ENCODE assay signal across 11 cellular contexts in the genomic region with DNA sequence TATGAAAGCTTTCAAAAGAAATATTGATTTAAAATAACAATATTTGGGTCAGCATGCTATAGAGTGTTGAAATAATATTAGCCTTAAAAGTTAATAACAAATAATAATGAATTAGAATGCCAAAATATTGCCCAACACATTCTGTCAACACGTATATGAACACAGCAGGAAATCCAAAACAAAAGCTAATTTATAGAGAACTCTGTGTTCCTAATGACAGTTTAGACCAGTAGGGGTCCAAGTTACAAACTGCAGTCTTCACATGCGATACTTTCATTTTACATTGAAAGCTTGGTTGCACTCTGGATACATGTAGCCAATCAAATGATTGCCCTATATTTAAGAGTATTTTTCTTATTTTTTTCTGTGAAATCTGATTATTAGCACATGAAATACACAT.
DNase-seq lines count a peak whose midpoint lies in the region; ATAC-seq and TF ChIP-seq lines count a peak whose summit lies in the region.
"Had no signal": no experiment of that assay in that cellular context is flagged by ENCODE, and none has a peak within 500 bp of the region (broad histone marks: within the 10 kb centered on the region; RNA-seq: fewer than 3 reads in every experiment).

No MANE protein-coding gene starts in this region.

- H3K36me3 Mint-ChIP-seq in activated naive CD4-positive, alpha-beta T cell treated with anti-CD3 and anti-CD28 coated beads for 36 hours (ENCODE audit: low read depth): no peaks in the 10 kb centered on the region

- DNase-seq in ACHN: peak; percentile 61
- DNase-seq in Jurkat, Clone E6-1 (ENCODE audit: low read depth, low spot score): peak; percentile 39
- DNase-seq in epithelial cell of proximal tubule (ENCODE audit: low read depth): no peak
- no peak for DNase-seq in inferior parietal cortex (ENCODE audit: extremely low spot score)
- DNase-seq in activated naive CD4-positive, alpha-beta T cell treated with anti-CD3 and anti-CD28 coated beads for 36 hours: no peak
- DNase-seq in left cardiac atrium: no peak
- DNase-seq in effector memory CD4-positive, alpha-beta T cell: no peak
- DNase-seq: Karpas-422 had no signal

- no peak overlapping the region for H3K4me3 ChIP-seq in Jurkat, Clone E6-1 (ENCODE audit: low read length)
- no peak overlapping the region for H3K4me3 ChIP-seq in epithelial cell of proximal tubule (ENCODE audit: low read depth, low read length)
- no peak overlapping the region for H3K4me3 ChIP-seq in effector memory CD4-positive, alpha-beta T cell (ENCODE audit: insufficient read depth, low read depth, low read length, poor library complexity, severe bottlenecking)

- H3K27ac Mint-ChIP-seq in activated naive CD4-positive, alpha-beta T cell treated with anti-CD3 and anti-CD28 coated beads for 36 hours: no peak overlapping the region
- H3K27ac Mint-ChIP-seq: stimulated activated naive CD8-positive, alpha-beta T cell treated with anti-CD3 and anti-CD28 coated beads, Interleukin-15, Interleukin-2, amounts not matched to agents 100 ng/mL and 50 ng/mL, for 24 hours; T-helper 1 cell treated with Interleukin-12 subunit alpha and Interleukin-12 subunit beta and Interleukin-4 antibody, amounts not matched to agents 30 μg/mL and 1 μg/mL, for 36 hours had no signal

- H3K4me3 Mint-ChIP-seq in activated naive CD4-positive, alpha-beta T cell treated with anti-CD3 and anti-CD28 coated beads for 36 hours: no peak overlapping the region
- H3K4me3 Mint-ChIP-seq: stimulated activated naive CD8-positive, alpha-beta T cell treated with anti-CD3 and anti-CD28 coated beads, Interleukin-15, Interleukin-2, amounts not matched to agents 100 ng/mL and 50 ng/mL, for 24 hours; T-helper 1 cell treated with Interleukin-12 subunit alpha and Interleukin-12 subunit beta and Interleukin-4 antibody, amounts not matched to agents 30 μg/mL and 1 μg/mL, for 36 hours had no signal

- intact Hi-C loops in activated naive CD4-positive, alpha-beta T cell treated with anti-CD3 and anti-CD28 coated beads for 36 hours (cut with micrococcal nuclease): no loop called here
- intact Hi-C loops in left cardiac atrium (cut with DNase I): no loop called here

- H3K9me3 ChIP-seq in effector memory CD4-positive, alpha-beta T cell (ENCODE audit: control insufficient read depth, low read length): no peaks in the 10 kb centered on the region

- TF ChIP-seq CTCF in epithelial cell of proximal tubule (conservative IDR thresholded peaks at IDR 0.05; ENCODE audit: low read depth, low read length): peak; percentile 28

- no peak overlapping the region for H3K27ac ChIP-seq in effector memory CD4-positive, alpha-beta T cell (ENCODE audit: insufficient read depth, low read length, poor library complexity, severe bottlenecking)

- CTCF ChIA-PET in activated naive CD4-positive, alpha-beta T cell treated with anti-CD3 and anti-CD28 coated beads for 36 hours (lab: Charles Lee): no interaction called here

- no peaks in the 10 kb centered on the region for H3K4me1 ChIP-seq in effector memory CD4-positive, alpha-beta T cell (ENCODE audit: control insufficient read depth, insufficient read depth, low read length, poor library complexity, severe bottlenecking)

- no peaks in the 10 kb centered on the region for H3K4me1 Mint-ChIP-seq in activated naive CD4-positive, alpha-beta T cell treated with anti-CD3 and anti-CD28 coated beads for 36 hours (ENCODE audit: low read depth)

- H3K27me3 ChIP-seq in effector memory CD4-positive, alpha-beta T cell (replicated peaks; ENCODE audit: control insufficient read depth, insufficient read depth, low read length, poor library complexity, severe bottlenecking): no peaks in the 10 kb centered on the region

- in situ Hi-C loops in ACHN (cut with HindIII; ENCODE audit: low pct_ligation_motif_present, low pct_unique_long_range_greater_than_20kb, low sequenced_read_pairs): no loop called here

- H3K9me3 Mint-ChIP-seq in activated naive CD4-positive, alpha-beta T cell treated with anti-CD3 and anti-CD28 coated beads for 36 hours: peaks cover 5% of the 10 kb centered on the region
- H3K9me3 Mint-ChIP-seq: stimulated activated naive CD8-positive, alpha-beta T cell treated with anti-CD3 and anti-CD28 coated beads, Interleukin-15, Interleukin-2, amounts not matched to agents 100 ng/mL and 50 ng/mL, for 24 hours had no signal

- no peaks in the 10 kb centered on the region for H3K27me3 Mint-ChIP-seq in activated naive CD4-positive, alpha-beta T cell treated with anti-CD3 and anti-CD28 coated beads for 36 hours (ENCODE audit: low read depth)
- H3K27me3 Mint-ChIP-seq: stimulated activated naive CD8-positive, alpha-beta T cell treated with anti-CD3 and anti-CD28 coated beads, Interleukin-15, Interleukin-2, amounts not matched to agents 100 ng/mL and 50 ng/mL, for 24 hours had no signal

- no peaks in the 10 kb centered on the region for H3K36me3 ChIP-seq in effector memory CD4-positive, alpha-beta T cell (ENCODE audit: control insufficient read depth, insufficient read depth, low read length)

- ATAC-seq in GM19328 (IDR thresholded peaks at IDR 0.05; ENCODE audit: unreplicated experiment) (peak; percentile 54), left cardiac atrium (no peak)

Comparison
In these comparisons a context has a peak if more than half of its experiments do, and no peak if none do; other contexts are left out.
1. DNase-seq: peak in ACHN (single experiment) and Jurkat, Clone E6-1 (single experiment); none in epithelial cell of proximal tubule (single experiment), inferior parietal cortex (single experiment), activated naive CD4-positive, alpha-beta T cell treated with anti-CD3 and anti-CD28 coated beads for 36 hours (single experiment), left cardiac atrium (single experiment) and effector memory CD4-positive, alpha-beta T cell (0 of 3).